In genomic region chr2:72613931-72614330, GRCh38 we compare ENCODE assay signal across 23 cellular contexts.
"Had no signal": no experiment of that assay in that cellular context is flagged by ENCODE, and none has a peak within 500 bp of the region (broad histone marks: within the 10 kb centered on the region; RNA-seq: fewer than 3 reads in every experiment).

No MANE protein-coding gene starts in this region.

- H3K36me3 ChIP-seq: brain microvascular endothelial cell, esophagus muscularis mucosa, suprapubic skin, transverse colon, vagina had no signal

- H3K4me1 ChIP-seq: esophagus muscularis mucosa had no signal

- H3K27me3 ChIP-seq: brain microvascular endothelial cell, esophagus muscularis mucosa, suprapubic skin, transverse colon, vagina had no signal

- DNase-seq: activated CD4-positive, alpha-beta T cell treated with anti-CD3 and anti-CD28 coated beads, Interleukin-2, amount 10 ng/mL, durations not matched to agents 7 days and 5 days; activated CD8-positive, alpha-beta T cell treated with anti-CD3 and anti-CD28 coated beads, Interleukin-2, amount 10 ng/mL, durations not matched to agents 7 days and 5 days; activated naive CD4-positive, alpha-beta T cell treated with anti-CD3 and anti-CD28 coated beads for 36 hours; activated naive CD8-positive, alpha-beta T cell treated with anti-CD3 and anti-CD28 coated beads, Interleukin-2, amount 50 U/mL, for 24 hours; activated T-cell treated with anti-CD3 and anti-CD28 coated beads, Interleukin-2, amount 50 U/mL, for 24 hours; brain microvascular endothelial cell; cortex of kidney; effector CD4-positive, alpha-beta T cell; foreskin fibroblast; head of caudate nucleus; kidney glomerular epithelial cell; left ventricle myocardium inferior; mesenchymal stem cell; posterior cingulate gyrus; retina; stimulated activated CD4-positive, alpha-beta T cell treated with anti-CD3 and anti-CD28 coated beads, Interleukin-2, amount 100 ng/mL, for 24 hours; stimulated activated naive CD8-positive, alpha-beta T cell treated with anti-CD3 and anti-CD28 coated beads, Interleukin-15, Interleukin-2, amounts not matched to agents 100 U/mL and 50 U/mL, for 24 hours; T-helper 1 cell; T-helper 9 cell; transverse colon had no signal

- H3K4me3 ChIP-seq: esophagus muscularis mucosa, left ventricle myocardium inferior, suprapubic skin, transverse colon, vagina had no signal

- H3K27ac ChIP-seq: brain microvascular endothelial cell, esophagus muscularis mucosa, left ventricle myocardium inferior, suprapubic skin, transverse colon, vagina had no signal
